Comparison of ENCODE assay signal across 24 cellular contexts in the genomic region with DNA sequence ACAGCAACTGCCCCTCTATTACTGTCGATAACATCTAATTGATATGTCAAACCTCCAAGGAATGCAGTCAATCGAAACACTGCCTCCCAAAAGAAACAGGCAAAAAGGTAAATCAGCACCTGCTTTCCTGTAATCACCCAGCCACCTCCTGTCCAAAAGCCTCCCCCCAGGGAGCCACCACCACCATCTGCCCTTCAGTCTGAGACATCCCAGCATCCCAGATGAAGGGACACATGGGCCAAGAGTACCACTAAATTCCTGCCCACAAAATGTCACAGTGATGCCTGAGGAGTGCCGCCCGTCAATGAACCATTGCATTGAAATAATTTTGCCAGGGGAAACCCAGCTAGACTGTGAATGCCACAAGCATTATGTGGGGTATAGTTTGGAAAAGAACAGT.
DNase-seq lines count a peak whose midpoint lies in the region; ATAC-seq and TF ChIP-seq lines count a peak whose summit lies in the region.
"Had no signal": no experiment of that assay in that cellular context is flagged by ENCODE, and none has a peak within 500 bp of the region (broad histone marks: within the 10 kb centered on the region; RNA-seq: fewer than 3 reads in every experiment).

No MANE protein-coding gene starts in this region.

- no peaks in the 10 kb centered on the region for H3K27me3 Mint-ChIP-seq in activated naive CD4-positive, alpha-beta T cell treated with anti-CD3 and anti-CD28 coated beads, Interleukin-2, amount 50 U/mL, for 24 hours
- H3K27me3 Mint-ChIP-seq in type B pancreatic cell (no peaks in the 10 kb centered on the region), immature natural killer cell (ENCODE audit: low read depth in 3 of 3) (peaks cover 0 to 4% (median 0%) of the 10 kb centered on the region in 3 donors)

- no peak for ATAC-seq in GM19463 (IDR thresholded peaks at IDR 0.05; ENCODE audit: unreplicated experiment)
- ATAC-seq: Right ventricle myocardium inferior had no signal

- no peak for DNase-seq in activated naive CD4-positive, alpha-beta T cell treated with Interleukin-2 at 50 U/mL for 16 hours
- DNase-seq in caudate nucleus (lab: John Stamatoyannopoulos, UW) (peak in 1 of 61 donors; percentile 65), esophagus muscularis mucosa (ENCODE audit: extremely low spot score) (peak; percentile 3), type B pancreatic cell (ENCODE audit: extremely low spot score, unreplicated experiment) (no peak), immature natural killer cell (no peak)
- no peak for DNase-seq in central memory CD4-positive, alpha-beta T cell
- DNase-seq: BE2C; Calu3; CD8-positive, alpha-beta memory T cell; DND-41; GM23248; H9; KG1; MG63; NCI-H187; NCI-H2081 treated with DMSO at 0.1 percent for 48 hours; NCI-H774; PC-9; SJCRH30 had no signal

- peaks cover 18% of the 10 kb centered on the region for H3K36me3 Mint-ChIP-seq in activated naive CD4-positive, alpha-beta T cell treated with anti-CD3 and anti-CD28 coated beads, Interleukin-2, amount 50 U/mL, for 24 hours
- peaks cover 7% of the 10 kb centered on the region for H3K36me3 Mint-ChIP-seq in type B pancreatic cell
- peaks cover 0 to 4% (median 3%) of the 10 kb centered on the region in 3 donors for H3K36me3 Mint-ChIP-seq in immature natural killer cell
- H3K36me3 Mint-ChIP-seq: CD14-positive monocyte had no signal

- TF ChIP-seq CTCF in esophagus muscularis mucosa (IDR thresholded peaks at IDR 0.05) (no peak), type B pancreatic cell (conservative IDR thresholded peaks at IDR 0.05) (no peak)

- intact Hi-C loops in esophagus muscularis mucosa (cut with DNase I): no loop called here

- WGBS in esophagus muscularis mucosa: 100% methylated on average over 4 of the region's 4 CpGs

- H3K9me3 ChIP-seq in esophagus muscularis mucosa: no peaks in the 10 kb centered on the region
- H3K9me3 ChIP-seq: BE2C, MG63, SJCRH30 had no signal

- no peaks in the 10 kb centered on the region for H3K4me1 ChIP-seq in esophagus muscularis mucosa

- TF ChIP-seq EP300 in esophagus muscularis mucosa (IDR thresholded peaks at IDR 0.05): no peak

- H3K4me1 Mint-ChIP-seq in activated naive CD4-positive, alpha-beta T cell treated with anti-CD3 and anti-CD28 coated beads, Interleukin-2, amount 50 U/mL, for 24 hours: no peaks in the 10 kb centered on the region
- H3K4me1 Mint-ChIP-seq in type B pancreatic cell (ENCODE audit: unreplicated experiment): peaks cover 4% of the 10 kb centered on the region
- no peaks in the 10 kb centered on the region for H3K4me1 Mint-ChIP-seq in immature natural killer cell
- H3K4me1 Mint-ChIP-seq: CD14-positive monocyte had no signal

- H3K9me3 Mint-ChIP-seq in activated naive CD4-positive, alpha-beta T cell treated with anti-CD3 and anti-CD28 coated beads, Interleukin-2, amount 50 U/mL, for 24 hours: no peaks in the 10 kb centered on the region
- H3K9me3 Mint-ChIP-seq in type B pancreatic cell (no peaks in the 10 kb centered on the region), immature natural killer cell (no peaks in the 10 kb centered on the region)
- H3K9me3 Mint-ChIP-seq: CD8-positive, alpha-beta memory T cell; H9 had no signal

- no peak overlapping the region for H3K4me3 ChIP-seq in esophagus muscularis mucosa
- H3K4me3 ChIP-seq: GM23248, MG63, PC-9, SJCRH30 had no signal

- no peak overlapping the region for H3K4me3 Mint-ChIP-seq in activated naive CD4-positive, alpha-beta T cell treated with anti-CD3 and anti-CD28 coated beads, Interleukin-2, amount 50 U/mL, for 24 hours
- H3K4me3 Mint-ChIP-seq in type B pancreatic cell (no peak overlapping the region), immature natural killer cell (no peak overlapping the region)
- H3K4me3 Mint-ChIP-seq: CD14-positive monocyte; CD8-positive, alpha-beta memory T cell; H9 had no signal

- no peaks in the 10 kb centered on the region for H3K36me3 ChIP-seq in esophagus muscularis mucosa
- H3K36me3 ChIP-seq: BE2C, MG63, SJCRH30 had no signal

- no peak for TF ChIP-seq POLR2A in esophagus muscularis mucosa (IDR thresholded peaks at IDR 0.05; ENCODE audit: low read depth)

- H3K27me3 ChIP-seq in esophagus muscularis mucosa: no peaks in the 10 kb centered on the region
- H3K27me3 ChIP-seq: BE2C, MG63, SJCRH30 had no signal

- peak overlapping the region; percentile 4 for H3K27ac Mint-ChIP-seq in activated naive CD4-positive, alpha-beta T cell treated with anti-CD3 and anti-CD28 coated beads, Interleukin-2, amount 50 U/mL, for 24 hours
- H3K27ac Mint-ChIP-seq in type B pancreatic cell (peak overlapping the region; percentile 61), immature natural killer cell (no peak overlapping the region)
- H3K27ac Mint-ChIP-seq: CD14-positive monocyte; CD8-positive, alpha-beta memory T cell had no signal

- peak overlapping the region; percentile 69 for H3K27ac ChIP-seq in caudate nucleus (ENCODE audit: low read depth, low read length)
- H3K27ac ChIP-seq in esophagus muscularis mucosa (replicated peaks in 1 of 4): no peak overlapping the region
- H3K27ac ChIP-seq: 22Rv1, GM23248, PC-9, SJCRH30 had no signal

Comparison
In these comparisons a context has a peak if more than half of its experiments do, and no peak if none do; other contexts are left out.
1. H3K27ac Mint-ChIP-seq: peak in activated naive CD4-positive, alpha-beta T cell treated with anti-CD3 and anti-CD28 coated beads, Interleukin-2, amount 50 U/mL, for 24 hours (single experiment) and type B pancreatic cell (single experiment); none in immature natural killer cell (0 of 6).